Comparison of ENCODE assay signal across 19 cellular contexts in genomic region chr4:6620296-6620695, GRCh38. TPM values are rescaled to one million over a fixed set of nuclear protein-coding genes. Genes with fewer than 3 reads are reported as not detected.
DNase-seq lines count a peak whose midpoint lies in the region; ATAC-seq and TF ChIP-seq lines count a peak whose summit lies in the region.
"Had no signal": no experiment of that assay in that cellular context is flagged by ENCODE, and none has a peak within 500 bp of the region (broad histone marks: within the 10 kb centered on the region; RNA-seq: fewer than 3 reads in every experiment).

No MANE protein-coding gene starts in this region.

- H3K4me2 ChIP-seq in osteoblast (ENCODE audit: insufficient read depth, low read length) = no peak overlapping the region

- peaks cover 0 to 3% of the 10 kb centered on the region in 2 donors for H3K4me1 Mint-ChIP-seq in natural killer cell treated with Interleukin-12 subunit alpha and Interleukin-12 subunit beta and Interleukin-15 and Interleukin-18, amount 100 ng/mL, for 72 hours (ENCODE audit: low read depth in 2 of 2)
- H3K4me1 Mint-ChIP-seq in natural killer cell = no peaks in the 10 kb centered on the region

- no peaks in the 10 kb centered on the region for H3K79me2 ChIP-seq in osteoblast (ENCODE audit: insufficient read depth, low read length)

- H3K36me3 ChIP-seq in osteoblast (ENCODE audit: insufficient read depth, low read length) (no peaks in the 10 kb centered on the region), upper lobe of right lung (peaks cover 36% of the 10 kb centered on the region)

- peak; percentile 37 for DNase-seq in natural killer cell treated with Interleukin-12 subunit alpha and Interleukin-12 subunit beta and Interleukin-15 and Interleukin-18, amount 100 ng/mL, for 72 hours (ENCODE audit: low spot score)
- no peak for DNase-seq in natural killer cell
- DNase-seq in islet precursor cell = peak; percentile 47
- DNase-seq in osteoblast (ENCODE audit: insufficient read length, low spot score, missing footprints) = peak; percentile 63
- peak; percentile 50 for DNase-seq in upper lobe of right lung
- no peak for DNase-seq in activated CD4-positive, alpha-beta T cell treated with anti-CD3 and anti-CD28 coated beads, Interleukin-2, amount 50 U/mL, for 4 hours
- no peak for DNase-seq in HuH-7 (ENCODE audit: low spot score)
- DNase-seq: DMS153, DND-41, KBM-7, MV-4-11, NCI-H1694, NCI-H2081, NCI-H2227 treated with DMSO at 0.1 percent for 48 hours, NCI-H526 treated with DMSO at 0.1 percent for 48 hours, Peyer's patch, SIG-M5 had no signal

- no peak overlapping the region for H2AFZ ChIP-seq in osteoblast (ENCODE audit: low read length)

- H3K4me3 ChIP-seq in osteoblast (ENCODE audit: insufficient read depth, low read length) = no peak overlapping the region
- no peak overlapping the region for H3K4me3 ChIP-seq in upper lobe of right lung
- H3K4me3 ChIP-seq: Peyer's patch, SK-N-MC had no signal

- H3K9me3 ChIP-seq in osteoblast (ENCODE audit: low read depth, low read length) (no peaks in the 10 kb centered on the region), upper lobe of right lung (no peaks in the 10 kb centered on the region)
- H3K9me3 ChIP-seq: Peyer's patch had no signal

- ATAC-seq in natural killer cell treated with Interleukin-12 subunit alpha and Interleukin-12 subunit beta and Interleukin-15 and Interleukin-18, amount 100 ng/mL, for 72 hours = no peak
- ATAC-seq in natural killer cell = no peak
- peak; percentile 7 for ATAC-seq in upper lobe of right lung
- ATAC-seq in HG02571 (IDR thresholded peaks at IDR 0.05; ENCODE audit: unreplicated experiment) = no peak

- peaks cover 6% of the 10 kb centered on the region for H3K36me3 Mint-ChIP-seq in natural killer cell treated with Interleukin-12 subunit alpha and Interleukin-12 subunit beta and Interleukin-15 and Interleukin-18, amount 100 ng/mL, for 72 hours
- peaks cover 7% of the 10 kb centered on the region for H3K36me3 Mint-ChIP-seq in natural killer cell

- intact Hi-C loops in natural killer cell (cut with micrococcal nuclease) = no loop called here
- intact Hi-C loops in upper lobe of right lung (cut with DNase I) = no loop called here

- H3K27ac Mint-ChIP-seq in natural killer cell treated with Interleukin-12 subunit alpha and Interleukin-12 subunit beta and Interleukin-15 and Interleukin-18, amount 100 ng/mL, for 72 hours = no peak overlapping the region
- H3K27ac Mint-ChIP-seq in natural killer cell = peak overlapping the region in 1 of 2 donors; percentile 13

- TF ChIP-seq CTCF in natural killer cell (IDR thresholded peaks at IDR 0.05) = no peak
- no peak for TF ChIP-seq CTCF in osteoblast (IDR thresholded peaks at IDR 0.05; ENCODE audit: extremely low read depth, low read depth, low read length)
- TF ChIP-seq CTCF in upper lobe of right lung (IDR thresholded peaks at IDR 0.05) = no peak

- no peaks in the 10 kb centered on the region for H3K9me3 Mint-ChIP-seq in natural killer cell treated with Interleukin-12 subunit alpha and Interleukin-12 subunit beta and Interleukin-15 and Interleukin-18, amount 100 ng/mL, for 72 hours
- no peaks in the 10 kb centered on the region for H3K9me3 Mint-ChIP-seq in natural killer cell

- no peaks in the 10 kb centered on the region for H3K27me3 ChIP-seq in osteoblast (ENCODE audit: insufficient read depth, low read length)
- no peaks in the 10 kb centered on the region for H3K27me3 ChIP-seq in upper lobe of right lung
- H3K27me3 ChIP-seq: Peyer's patch had no signal

- no peak overlapping the region for H3K27ac ChIP-seq in osteoblast (ENCODE audit: low read depth, low read length)
- H3K27ac ChIP-seq in upper lobe of right lung = no peak overlapping the region
- H3K27ac ChIP-seq: Peyer's patch, SK-N-MC had no signal

- H3K4me3 Mint-ChIP-seq in natural killer cell treated with Interleukin-12 subunit alpha and Interleukin-12 subunit beta and Interleukin-15 and Interleukin-18, amount 100 ng/mL, for 72 hours = no peak overlapping the region
- H3K4me3 Mint-ChIP-seq in natural killer cell = no peak overlapping the region

- H3K27me3 Mint-ChIP-seq in natural killer cell treated with Interleukin-12 subunit alpha and Interleukin-12 subunit beta and Interleukin-15 and Interleukin-18, amount 100 ng/mL, for 72 hours = no peaks in the 10 kb centered on the region
- H3K27me3 Mint-ChIP-seq in natural killer cell (ENCODE audit: low read depth in 2 of 2) = no peaks in the 10 kb centered on the region

- no peaks in the 10 kb centered on the region for H4K20me1 ChIP-seq in osteoblast (ENCODE audit: insufficient read depth, low read length)

- H3K4me1 ChIP-seq in osteoblast (ENCODE audit: insufficient read depth, low read length) (no peaks in the 10 kb centered on the region), upper lobe of right lung (no peaks in the 10 kb centered on the region)
- H3K4me1 ChIP-seq: Peyer's patch had no signal

RNA-seq across cellular contexts. Expression of gene MRFAP1, which starts 20.2 kb away (rescaled TPM):
- total RNA-seq in natural killer cell treated with Interleukin-12 subunit alpha and Interleukin-12 subunit beta and Interleukin-15 and Interleukin-18, amount 100 ng/mL, for 72 hours = 100 to 1,000 TPM; 102 to 123 TPM
- total RNA-seq in natural killer cell (100 to 1,000 TPM; 105 to 146 (median 146) TPM), osteoblast (94.1 and 95.2 TPM in 2 replicates), upper lobe of right lung (235 TPM)

RNA-seq across cellular contexts. Expression of gene MAN2B2, which starts 45.3 kb away (rescaled TPM):
- 10 to 100 TPM; 23.8 to 30.7 TPM for total RNA-seq in natural killer cell treated with Interleukin-12 subunit alpha and Interleukin-12 subunit beta and Interleukin-15 and Interleukin-18, amount 100 ng/mL, for 72 hours
- total RNA-seq in natural killer cell (10 to 100 TPM; 34.5 to 47.8 (median 39.0) TPM), osteoblast (26.8 and 28.2 TPM in 2 replicates), upper lobe of right lung (39.6 TPM)

Comparison
In these comparisons a context has a peak if more than half of its experiments do, and no peak if none do; other contexts are left out.
1. DNase-seq: peak in natural killer cell treated with Interleukin-12 subunit alpha and Interleukin-12 subunit beta and Interleukin-15 and Interleukin-18, amount 100 ng/mL, for 72 hours (single experiment), islet precursor cell (single experiment), osteoblast (single experiment) and upper lobe of right lung (single experiment); none in natural killer cell (single experiment), activated CD4-positive, alpha-beta T cell treated with anti-CD3 and anti-CD28 coated beads, Interleukin-2, amount 50 U/mL, for 4 hours (0 of 2) and HuH-7 (single experiment).